Comparison of ENCODE assay signal across 8 cellular contexts in the genomic region with DNA sequence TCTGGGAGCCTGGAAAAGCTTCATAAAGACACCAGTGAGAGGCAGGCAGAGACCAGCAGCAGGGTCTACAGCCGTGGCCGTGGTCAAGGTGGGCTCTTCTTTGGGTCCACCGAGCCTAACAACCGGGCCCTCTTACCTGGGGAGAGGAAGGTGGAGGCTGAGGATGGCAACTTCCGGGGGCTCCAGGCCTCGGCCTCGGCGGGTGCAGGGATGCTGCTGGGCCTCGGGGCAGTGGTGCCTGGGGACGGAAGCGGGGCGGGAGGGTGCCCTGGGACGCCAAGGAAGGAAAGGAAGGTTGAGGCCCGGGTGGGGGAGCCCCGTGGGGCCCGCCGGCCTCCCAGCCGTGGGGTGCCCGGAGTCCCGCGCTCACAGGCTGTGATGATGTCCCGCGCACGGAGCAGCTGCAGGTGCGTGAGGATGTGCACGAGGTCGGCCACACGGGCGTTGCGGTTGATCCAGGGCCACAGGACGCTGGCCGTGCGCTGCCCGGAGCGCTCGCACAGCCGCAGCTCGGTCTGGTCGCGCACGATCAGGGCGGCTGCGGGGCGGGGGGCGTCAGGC. TPM values are rescaled to one million over a fixed set of nuclear protein-coding genes. Genes with fewer than 3 reads are reported as not detected.
DNase-seq lines count a peak whose midpoint lies in the region; TF ChIP-seq lines count a peak whose summit lies in the region.

No MANE protein-coding gene starts in this region.

- peak overlapping the region; percentile 63 for H3K4me3 ChIP-seq in Caco-2 (ENCODE audit: low read depth, low read length)
- H3K4me3 ChIP-seq in fibroblast of the aortic adventitia (ENCODE audit: low read depth, low read length), result peak overlapping the region; percentile 69
- peak overlapping the region; percentile 57 for H3K4me3 ChIP-seq in skeletal muscle cell (ENCODE audit: low read depth, low read length)

- no peaks in the 10 kb centered on the region for H3K4me1 Mint-ChIP-seq in Caco-2 (ENCODE audit: low read depth, unreplicated experiment)

- TF ChIP-seq CTCF in Caco-2 (IDR thresholded peaks at IDR 0.05; ENCODE audit: insufficient read depth in 1 of 2, low read depth in 1 of 2, low read length in 1 of 2, severe bottlenecking in 1 of 2, unreplicated experiment in 1 of 2) (no peak), fibroblast of the aortic adventitia (IDR thresholded peaks at IDR 0.05; ENCODE audit: insufficient read depth, low read length) (no peak)

- CTCF ChIA-PET in Caco-2 (lab: Charles Lee), result no interaction called here

- BruUV-seq in Caco-2 (replicated peaks; lab: Mats Ljungman, UMichigan), result no TSS peak

- H3K4me1 ChIP-seq in Caco-2, result no peaks in the 10 kb centered on the region

- DNase-seq in Caco-2 (no peak), HCEC 1CT (peak; percentile 3), fibroblast of the aortic adventitia (ENCODE audit: low read depth) (no peak), skeletal muscle cell (ENCODE audit: low read depth) (no peak), mesenteric fat pad (ENCODE audit: low spot score) (no peak), epidermal melanocyte (ENCODE audit: insufficient read length, low spot score) (no peak), ecto neural progenitor cell (ENCODE audit: low spot score) (no peak)
- DNase-seq in activated CD4-positive, alpha-beta T cell treated with anti-CD3 and anti-CD28 coated beads, Interleukin-2, amount 50 U/mL, for 48 hours, result peak; percentile 32 to 40

- no peaks in the 10 kb centered on the region for H3K36me3 ChIP-seq in Caco-2 (ENCODE audit: control insufficient read depth, insufficient read depth, low read length)

- no peaks in the 10 kb centered on the region for H3K27me3 Mint-ChIP-seq in Caco-2 (ENCODE audit: insufficient read depth, unreplicated experiment)

- H3K36me3 Mint-ChIP-seq in Caco-2 (ENCODE audit: insufficient read depth, unreplicated experiment), result peaks cover 29% of the 10 kb centered on the region

- peak overlapping the region; percentile 81 for H3K27ac Mint-ChIP-seq in Caco-2 (ENCODE audit: unreplicated experiment)

- H3K9me3 Mint-ChIP-seq in Caco-2 (ENCODE audit: unreplicated experiment), result no peaks in the 10 kb centered on the region

- POLR2A ChIA-PET in Caco-2 (lab: Charles Lee), result no interaction called here

- peak overlapping the region; percentile 79 for H3K4me3 Mint-ChIP-seq in Caco-2 (ENCODE audit: unreplicated experiment)

- H3K9me3 ChIP-seq in Caco-2, result no peaks in the 10 kb centered on the region

- no peaks in the 10 kb centered on the region for H3K27me3 ChIP-seq in Caco-2 (replicated peaks; ENCODE audit: control insufficient read depth, insufficient read depth, low read length)

- intact Hi-C loops in Caco-2 (cut with micrococcal nuclease; ENCODE audit: unreplicated experiment), result no loop called here

RNA-seq across cellular contexts. Expression of gene IRAK1, which starts 0.6 kb away (rescaled TPM):
- total RNA-seq in Caco-2 (2022) (119 and 126 TPM in 2 replicates), fibroblast of the aortic adventitia (ENCODE audit: low replicate concordance) (37.1 and 80.5 TPM in 2 replicates), mesenteric fat pad (167 TPM)

RNA-seq across cellular contexts. Expression of gene TMEM187, which starts 46.6 kb away (rescaled TPM):
- 4.9 and 6.6 TPM in 2 replicates for total RNA-seq in Caco-2 (2022)
- 5.3 and 7.5 TPM in 2 replicates for total RNA-seq in fibroblast of the aortic adventitia (ENCODE audit: low replicate concordance)
- total RNA-seq in mesenteric fat pad, result 8.7 TPM

RNA-seq across cellular contexts. Expression of gene HCFC1, which starts 47.5 kb away (rescaled TPM):
- total RNA-seq in Caco-2 (2022) (93.7 and 95.6 TPM in 2 replicates), fibroblast of the aortic adventitia (ENCODE audit: low replicate concordance) (16.4 and 34.5 TPM in 2 replicates), mesenteric fat pad (45.3 TPM)

Comparison
In these comparisons a context has a peak if more than half of its experiments do, and no peak if none do; other contexts are left out.
1. DNase-seq: peak in HCEC 1CT (single experiment) and activated CD4-positive, alpha-beta T cell treated with anti-CD3 and anti-CD28 coated beads, Interleukin-2, amount 50 U/mL, for 48 hours (2 of 2); none in Caco-2 (0 of 2), fibroblast of the aortic adventitia (single experiment), skeletal muscle cell (single experiment), mesenteric fat pad (single experiment), epidermal melanocyte (single experiment) and ecto neural progenitor cell (single experiment).
2. Peak in every context shown above with its lines, with median percentiles within 50 percentile points of each other: H3K4me3 ChIP-seq.